Comparison of ENCODE assay signal across 13 cellular contexts in genomic region chr1:27142464-27142863, GRCh38. TPM values are rescaled to one million over a fixed set of nuclear protein-coding genes. Genes with fewer than 3 reads are reported as not detected.
A peak's percentile ranks its signal among the peaks of the same experiment; 100 is the strongest.
DNase-seq lines count a peak whose midpoint lies in the region; ATAC-seq and TF ChIP-seq lines count a peak whose summit lies in the region.
"Had no signal": no experiment of that assay in that cellular context is flagged by ENCODE, and none has a peak within 500 bp of the region (broad histone marks: within the 10 kb centered on the region; RNA-seq: fewer than 3 reads in every experiment).

No MANE protein-coding gene starts in this region.

- intact Hi-C loops in activated CD4-positive, alpha-beta memory T cell treated with anti-CD3 and anti-CD28 coated beads for 36 hours (cut with micrococcal nuclease) = no loop called here

- H3K4me1 Mint-ChIP-seq in activated CD4-positive, alpha-beta memory T cell treated with anti-CD3 and anti-CD28 coated beads for 36 hours (ENCODE audit: low read depth) = peaks cover 36% of the 10 kb centered on the region
- H3K4me1 Mint-ChIP-seq in activated CD4-positive, alpha-beta memory T cell treated with anti-CD3 and anti-CD28 coated beads, Interleukin-2, amount 10 ng/mL, durations not matched to agents 7 days and 5 days = peaks cover 25% of the 10 kb centered on the region
- H3K4me1 Mint-ChIP-seq in T-cell = peaks cover 56 to 76% (median 64%) of the 10 kb centered on the region in 3 donors

- no peaks in the 10 kb centered on the region for H3K9me3 Mint-ChIP-seq in activated CD4-positive, alpha-beta memory T cell treated with anti-CD3 and anti-CD28 coated beads for 36 hours
- no peaks in the 10 kb centered on the region for H3K9me3 Mint-ChIP-seq in activated CD4-positive, alpha-beta memory T cell treated with anti-CD3 and anti-CD28 coated beads, Interleukin-2, amount 10 ng/mL, durations not matched to agents 7 days and 5 days
- no peaks in the 10 kb centered on the region for H3K9me3 Mint-ChIP-seq in T-cell
- H3K9me3 Mint-ChIP-seq: activated T-helper 1 cell treated with anti-CD3 and anti-CD28 coated beads, Interleukin-12 subunit alpha, Interleukin-12 subunit beta, Interleukin-2, Interleukin-4 antibody, amounts not matched to agents 30 ng/mL and 10 ng/mL and 1 ng/mL, durations not matched to agents 14 hours and 24 hours and 36 hours had no signal

- no peak for TF ChIP-seq CTCF in epithelial cell of esophagus (IDR thresholded peaks at IDR 0.05; ENCODE audit: insufficient read depth, low read depth, low read length, missing control alignments)

- no peaks in the 10 kb centered on the region for H3K9me3 ChIP-seq in effector memory CD4-positive, alpha-beta T cell (ENCODE audit: control insufficient read depth, low read length)

- H3K4me3 Mint-ChIP-seq in activated CD4-positive, alpha-beta memory T cell treated with anti-CD3 and anti-CD28 coated beads for 36 hours = no peak overlapping the region
- H3K4me3 Mint-ChIP-seq in activated CD4-positive, alpha-beta memory T cell treated with anti-CD3 and anti-CD28 coated beads, Interleukin-2, amount 10 ng/mL, durations not matched to agents 7 days and 5 days = no peak overlapping the region
- peak overlapping the region in 1 of 3 donors; percentile 51 for H3K4me3 Mint-ChIP-seq in T-cell
- H3K4me3 Mint-ChIP-seq: activated T-helper 1 cell treated with anti-CD3 and anti-CD28 coated beads, Interleukin-12 subunit alpha, Interleukin-12 subunit beta, Interleukin-2, Interleukin-4 antibody, amounts not matched to agents 30 ng/mL and 10 ng/mL and 1 ng/mL, durations not matched to agents 14 hours and 24 hours and 36 hours had no signal

- H3K27me3 ChIP-seq in effector memory CD4-positive, alpha-beta T cell (replicated peaks; ENCODE audit: control insufficient read depth, insufficient read depth, low read length, poor library complexity, severe bottlenecking) = no peaks in the 10 kb centered on the region

- CTCF ChIA-PET in activated CD4-positive, alpha-beta memory T cell treated with anti-CD3 and anti-CD28 coated beads for 36 hours (lab: Charles Lee) = interaction anchor here (0.7 to 1.0 kb wide), 2 partner anchors 12 kb away, joined by 3 read pairs; partner anchors contain the start of gene SLC9A1
- CTCF ChIA-PET in activated CD4-positive, alpha-beta memory T cell treated with anti-CD3 and anti-CD28 coated beads, Interleukin-2, amount 10 ng/mL, durations not matched to agents 7 days and 5 days (lab: Charles Lee) = interaction anchor here (0.8 kb wide), 2 partner anchors 12 to 40 kb away, joined by 3 to 7 read pairs; partner anchors contain the start of gene SLC9A1
- CTCF ChIA-PET in T-cell (lab: Charles Lee) = interaction anchor here in 1 of 2 donors (0.6 kb wide), 1 partner anchor 550 kb away, joined by 4 read pairs; no protein-coding TSS in a partner anchor

- H3K27ac ChIP-seq in effector memory CD4-positive, alpha-beta T cell (ENCODE audit: insufficient read depth, low read length, poor library complexity, severe bottlenecking) = no peak overlapping the region
- H3K27ac ChIP-seq: SK-N-MC had no signal

- peaks cover 7% of the 10 kb centered on the region for H3K36me3 ChIP-seq in effector memory CD4-positive, alpha-beta T cell (ENCODE audit: control insufficient read depth, insufficient read depth, low read length)

- no peaks in the 10 kb centered on the region for H3K27me3 Mint-ChIP-seq in activated CD4-positive, alpha-beta memory T cell treated with anti-CD3 and anti-CD28 coated beads for 36 hours
- no peaks in the 10 kb centered on the region for H3K27me3 Mint-ChIP-seq in activated CD4-positive, alpha-beta memory T cell treated with anti-CD3 and anti-CD28 coated beads, Interleukin-2, amount 10 ng/mL, durations not matched to agents 7 days and 5 days
- H3K27me3 Mint-ChIP-seq in T-cell = no peaks in the 10 kb centered on the region

- H3K36me3 Mint-ChIP-seq in activated CD4-positive, alpha-beta memory T cell treated with anti-CD3 and anti-CD28 coated beads for 36 hours = peaks cover 3% of the 10 kb centered on the region
- H3K36me3 Mint-ChIP-seq in activated CD4-positive, alpha-beta memory T cell treated with anti-CD3 and anti-CD28 coated beads, Interleukin-2, amount 10 ng/mL, durations not matched to agents 7 days and 5 days (ENCODE audit: low read depth) = peaks cover 17% of the 10 kb centered on the region
- peaks cover 19% of the 10 kb centered on the region for H3K36me3 Mint-ChIP-seq in T-cell

- peak; percentile 40 for DNase-seq in activated CD4-positive, alpha-beta memory T cell treated with anti-CD3 and anti-CD28 coated beads for 36 hours
- DNase-seq in activated CD4-positive, alpha-beta memory T cell treated with anti-CD3 and anti-CD28 coated beads, Interleukin-2, amount 10 ng/mL, durations not matched to agents 7 days and 5 days = no peak
- DNase-seq in T-cell (peak in 3 of 34 experiments; percentile 11 to 26 (median 17)), epithelial cell of esophagus (ENCODE audit: low read depth) (peak; percentile 94), GF-D8 (lab: John Stamatoyannopoulos, UW) (no peak)
- DNase-seq in stimulated activated naive CD8-positive, alpha-beta T cell treated with anti-CD3 and anti-CD28 coated beads, Interleukin-15, Interleukin-2, amounts not matched to agents 100 U/mL and 50 U/mL, for 24 hours = peak; percentile 26
- DNase-seq in effector memory CD4-positive, alpha-beta T cell = no peak
- DNase-seq: C1 segment of cervical spinal cord, GOT3, NCI-H2081 had no signal

- peak overlapping the region; percentile 58 for H3K27ac Mint-ChIP-seq in activated CD4-positive, alpha-beta memory T cell treated with anti-CD3 and anti-CD28 coated beads for 36 hours
- H3K27ac Mint-ChIP-seq in activated CD4-positive, alpha-beta memory T cell treated with anti-CD3 and anti-CD28 coated beads, Interleukin-2, amount 10 ng/mL, durations not matched to agents 7 days and 5 days = no peak overlapping the region
- H3K27ac Mint-ChIP-seq in T-cell = peak overlapping the region; percentile 90 to 93

- no peak overlapping the region for H3K4me3 ChIP-seq in epithelial cell of esophagus (ENCODE audit: low read length)
- no peak overlapping the region for H3K4me3 ChIP-seq in effector memory CD4-positive, alpha-beta T cell (ENCODE audit: insufficient read depth, low read depth, low read length, poor library complexity, severe bottlenecking)
- H3K4me3 ChIP-seq: SK-N-MC had no signal

- POLR2A ChIA-PET in activated CD4-positive, alpha-beta memory T cell treated with anti-CD3 and anti-CD28 coated beads for 36 hours (lab: Charles Lee) = interaction anchor here (1.0 to 11.9 kb wide), 2 partner anchors 12 to 30 kb away, joined by 3 to 97 read pairs; partner anchors contain the start of gene SLC9A1
- POLR2A ChIA-PET in activated CD4-positive, alpha-beta memory T cell treated with anti-CD3 and anti-CD28 coated beads, Interleukin-2, amount 10 ng/mL, durations not matched to agents 7 days and 5 days (lab: Charles Lee) = interaction anchor here (11.3 kb wide), 1 partner anchor 10 kb away, joined by 205 read pairs; the partner anchor contains the start of gene SLC9A1
- POLR2A ChIA-PET in T-cell (lab: Charles Lee) = interaction anchor here (0.5 to 4.3 kb wide), 5 partner anchors 12 to 1053 kb away, joined by 3 to 14 read pairs (median 6); partner anchors contain the start of gene SLC9A1 (in 1 of the 2)

- H3K4me1 ChIP-seq in effector memory CD4-positive, alpha-beta T cell (ENCODE audit: control insufficient read depth, insufficient read depth, low read length, poor library complexity, severe bottlenecking) = peaks cover 7% of the 10 kb centered on the region

- ATAC-seq in T-cell (replicated peaks in 1 of 4) (peak; percentile 62 to 80 (median 71)), GM21723 (IDR thresholded peaks at IDR 0.05; ENCODE audit: unreplicated experiment) (no peak)
- peak; percentile 73 for ATAC-seq in stimulated activated naive CD8-positive, alpha-beta T cell treated with anti-CD3 and anti-CD28 coated beads, Interleukin-15, Interleukin-2, amounts not matched to agents 100 U/mL and 50 U/mL, for 24 hours

RNA-seq across cellular contexts. Expression of gene SLC9A1, which starts 12.5 kb away (rescaled TPM):
- 10 to 100 TPM; 16.0 to 17.8 TPM for total RNA-seq in activated CD4-positive, alpha-beta memory T cell treated with anti-CD3 and anti-CD28 coated beads for 36 hours
- total RNA-seq in activated CD4-positive, alpha-beta memory T cell treated with anti-CD3 and anti-CD28 coated beads, Interleukin-2, amount 10 ng/mL, durations not matched to agents 7 days and 5 days = 10 to 100 TPM; 26.6 to 27.5 TPM
- total RNA-seq in T-cell = 10 to 100 TPM; 14.6 to 24.4 (median 18.5) TPM

Comparison
In these comparisons a context has a peak if more than half of its experiments do, and no peak if none do; other contexts are left out.
1. DNase-seq: peak in activated CD4-positive, alpha-beta memory T cell treated with anti-CD3 and anti-CD28 coated beads for 36 hours (single experiment), epithelial cell of esophagus (single experiment) and stimulated activated naive CD8-positive, alpha-beta T cell treated with anti-CD3 and anti-CD28 coated beads, Interleukin-15, Interleukin-2, amounts not matched to agents 100 U/mL and 50 U/mL, for 24 hours (single experiment); none in activated CD4-positive, alpha-beta memory T cell treated with anti-CD3 and anti-CD28 coated beads, Interleukin-2, amount 10 ng/mL, durations not matched to agents 7 days and 5 days (single experiment), effector memory CD4-positive, alpha-beta T cell (0 of 3) and GF-D8 (single experiment).